ENCODE assay signal across 19 cellular contexts in genomic region chr6:22716721-22717120, GRCh38.
DNase-seq lines count a peak whose midpoint lies in the region; ATAC-seq and TF ChIP-seq lines count a peak whose summit lies in the region.
"Had no signal": no experiment of that assay in that cellular context is flagged by ENCODE, and none has a peak within 500 bp of the region (broad histone marks: within the 10 kb centered on the region; RNA-seq: fewer than 3 reads in every experiment).

No MANE protein-coding gene starts in this region.

- peak; percentile 79 for DNase-seq in DMS53 (lab: John Stamatoyannopoulos, UW)
- peak; percentile 34 for DNase-seq in colonic mucosa
- no peak for DNase-seq in NCI-H748 treated with DMSO at 0.1 percent for 48 hours (lab: John Stamatoyannopoulos, UW)
- no peak for DNase-seq in right lobe of liver
- no peak for DNase-seq in coronary artery (ENCODE audit: low spot score)
- DNase-seq: CD8-positive, alpha-beta T cell; DMS 273 treated with DMSO at 0.1 percent for 48 hours; EL; IMR-90; Kasumi-1; NCI-H1105 treated with DMSO at 0.1 percent for 48 hours; NCI-H187; NCI-H446; NCI-H82; SIG-M5 had no signal

- TF ChIP-seq CTCF in colonic mucosa (IDR thresholded peaks at IDR 0.05) (no peak), nephron (IDR thresholded peaks at IDR 0.05; ENCODE audit: unreplicated experiment in 3 of 3) (no peak), right lobe of liver (IDR thresholded peaks at IDR 0.05) (no peak), coronary artery (IDR thresholded peaks at IDR 0.05) (no peak)

- no peaks in the 10 kb centered on the region for H3K27me3 ChIP-seq in colonic mucosa
- H3K27me3 ChIP-seq in right lobe of liver: no peaks in the 10 kb centered on the region

- peaks cover 36% of the 10 kb centered on the region for H3K4me1 Mint-ChIP-seq in nephron
- H3K4me1 Mint-ChIP-seq: B cell had no signal

- H3K4me3 ChIP-seq in colonic mucosa: no peak overlapping the region
- no peak overlapping the region for H3K4me3 ChIP-seq in right lobe of liver
- H3K4me3 ChIP-seq in coronary artery: no peak overlapping the region

- 42% methylated on average over 1 of the region's 1 CpG for WGBS in right lobe of liver (ENCODE audit: insufficient coverage, low coverage, low lambda C conversion rate, missing lambda C conversion rate)

- intact Hi-C loops in colonic mucosa (cut with DNase I): no loop called here
- intact Hi-C loops in right lobe of liver (cut with DNase I): no loop called here

- ATAC-seq in GM19468 (IDR thresholded peaks at IDR 0.05; ENCODE audit: extremely low read depth, unreplicated experiment) (peak; percentile 52), SK-N-SH treated with all-trans-retinoic acid at 6 μM for 48 hours (no peak), right lobe of liver (no peak)
- ATAC-seq: CD8-positive, alpha-beta T cell had no signal

- H3K9me3 ChIP-seq in colonic mucosa (no peaks in the 10 kb centered on the region), right lobe of liver (no peaks in the 10 kb centered on the region)

- no peak overlapping the region for H3K9ac ChIP-seq in colonic mucosa (ENCODE audit: low read depth in 2 of 2, low read length in 2 of 2)

- H3K36me3 Mint-ChIP-seq in nephron (ENCODE audit: low read depth): peaks cover 4% of the 10 kb centered on the region
- H3K36me3 Mint-ChIP-seq: CD8-positive, alpha-beta T cell had no signal

- H3K27me3 Mint-ChIP-seq in nephron (ENCODE audit: low read depth): no peaks in the 10 kb centered on the region
- H3K27me3 Mint-ChIP-seq: B cell had no signal

- no peaks in the 10 kb centered on the region for H3K36me3 ChIP-seq in colonic mucosa
- H3K36me3 ChIP-seq in right lobe of liver: no peaks in the 10 kb centered on the region

- H3K27ac Mint-ChIP-seq in nephron: peak overlapping the region in 2 of 3 experiments; percentile 62 to 78
- H3K27ac Mint-ChIP-seq: B cell; CD8-positive, alpha-beta T cell had no signal

- H3K9me3 Mint-ChIP-seq in nephron: peaks cover 4% of the 10 kb centered on the region

- H3K4me3 Mint-ChIP-seq in nephron: peak overlapping the region in 1 of 3 experiments; percentile 68
- H3K4me3 Mint-ChIP-seq: B cell; CD8-positive, alpha-beta T cell had no signal

- no peak overlapping the region for H3K27ac ChIP-seq in colonic mucosa
- no peak overlapping the region for H3K27ac ChIP-seq in right lobe of liver
- H3K27ac ChIP-seq in coronary artery: no peak overlapping the region

- no peak for TF ChIP-seq POLR2A in right lobe of liver (IDR thresholded peaks at IDR 0.05)

- H3K4me1 ChIP-seq in colonic mucosa (no peaks in the 10 kb centered on the region), right lobe of liver (no peaks in the 10 kb centered on the region)

TF ChIP-seq in SK-N-SH treated with all-trans-retinoic acid at 6 μM for 48 hours, 23 proteins besides CTCF, POLR2A, EP300 and RAD21:
- TF ChIP-seq BACH2 (CRISPR knock-in tag; IDR thresholded peaks at IDR 0.05; ENCODE audit: borderline replicate concordance) (no peak), SNAI2 (CRISPR knock-in tag; IDR thresholded peaks at IDR 0.05) (no peak), ZNF565 (CRISPR knock-in tag; conservative IDR thresholded peaks at IDR 0.05; ENCODE audit: low read depth) (no peak), TCF4 (CRISPR knock-in tag; IDR thresholded peaks at IDR 0.05; ENCODE audit: borderline replicate concordance) (no peak), RARB (CRISPR knock-in tag; IDR thresholded peaks at IDR 0.05) (no peak)

Comparison
In these comparisons a context has a peak if more than half of its experiments do, and no peak if none do; other contexts are left out.
1. DNase-seq: peak in DMS53 (single experiment) and colonic mucosa (single experiment); none in NCI-H748 treated with DMSO at 0.1 percent for 48 hours (single experiment), right lobe of liver (0 of 3) and coronary artery (single experiment).